ENCODE assay signal across 1 cellular context in genomic region chr16:79437764-79438728, GRCh38.
TF ChIP-seq lines count a peak whose summit lies in the region.

No MANE protein-coding gene starts in this region.

TF ChIP-seq in GM23338, 12 proteins besides CTCF, POLR2A, EP300 and RAD21 (continued from another document):
- no peak for TF ChIP-seq ZNF462 (CRISPR knock-in tag; IDR thresholded peaks at IDR 0.05)
